8 cellular contexts compared by ENCODE assay signal in genomic region chr17:37742114-37742761, GRCh38. TPM values are rescaled to one million over a fixed set of nuclear protein-coding genes. Genes with fewer than 3 reads are reported as not detected.
DNase-seq lines count a peak whose midpoint lies in the region; ATAC-seq, FAIRE-seq and TF ChIP-seq lines count a peak whose summit lies in the region.

No MANE protein-coding gene starts in this region.

- H2AFZ ChIP-seq in GM12878 (ENCODE audit: control insufficient read depth, low read depth, low read length), result no peak overlapping the region; the same call in 1 of the 2 replicates

- no peak for DNase-seq in AG04449 (ENCODE audit: low read depth, low spot score)
- peak in 1 of 2 experiments; percentile 9 for DNase-seq in HAP-1 (ENCODE audit: low spot score in 2 of 2)
- DNase-seq in GM12878 (ENCODE audit: low read depth, low spot score), result no peak
- no peak for DNase-seq in GDM1 (lab: John Stamatoyannopoulos, UW)
- no peak for DNase-seq in CD4-positive, alpha-beta T cell
- DNase-seq in activated gamma-delta T cell (lab: John Stamatoyannopoulos, UW), result no peak

- H3K79me2 ChIP-seq in GM12878 (ENCODE audit: control insufficient read depth, insufficient read depth, low read length), result no peaks in the 10 kb centered on the region; the same call in none of the 2 replicates

- H3K9me3 Mint-ChIP-seq in CD4-positive, alpha-beta T cell, result no peaks in the 10 kb centered on the region

- POLR2A ChIA-PET in AG04449 (lab: Yijun Ruan, JAX) (no interaction called here), GM12878 (lab: Charles Lee) (interaction anchor here (0.8 to 1.3 kb wide), 3 partner anchors 9 to 34 kb away, joined by 3 read pairs; no protein-coding TSS in a partner anchor)
- POLR2A ChIA-PET in CD4-positive, alpha-beta T cell (lab: Charles Lee), result no interaction called here

- no peak for TF ChIP-seq RAD21 in GM12878 (IDR thresholded peaks at IDR 0.05; ENCODE audit: insufficient read depth, low read depth, low read length)

- no peak for ATAC-seq in GM12878
- ATAC-seq in GM18858 (IDR thresholded peaks at IDR 0.05; ENCODE audit: unreplicated experiment), result no peak
- no peak for ATAC-seq in CD4-positive, alpha-beta T cell (ENCODE audit: poor library complexity)

- peaks cover 8% of the 10 kb centered on the region for H3K4me1 ChIP-seq in HAP-1
- H3K4me1 ChIP-seq in GM12878 (ENCODE audit: control insufficient read depth, insufficient read depth, low read length), result peaks cover 42% of the 10 kb centered on the region
- peaks cover 33% of the 10 kb centered on the region for H3K4me1 ChIP-seq in mesodermal cell (ENCODE audit: control insufficient read depth, insufficient read depth, low read length, poor library complexity, severe bottlenecking)

- intact Hi-C loops in GM12878 (cut with micrococcal nuclease; ENCODE audit: unreplicated experiment), result no loop called here
- intact Hi-C loops in CD4-positive, alpha-beta T cell (cut with DNase I, micrococcal nuclease), result no loop called here

- no peak for TF ChIP-seq EP300 in GM12878 (IDR thresholded peaks at IDR 0.05; ENCODE audit: borderline replicate concordance in 1 of 2, control insufficient read depth in 1 of 2, low read depth in 2 of 2, low read length in 2 of 2)

- RAD21 ChIA-PET in GM12878 (lab: Charles Lee; ENCODE audit: unreplicated experiment), result interaction anchor here (1.6 to 3.1 kb wide), 2 partner anchors 29 to 32 kb away, joined by 6 to 26 read pairs; no protein-coding TSS in a partner anchor

- no peak for FAIRE-seq in GM12878 (lab: Jason Lieb, UNC)

- peaks cover 22% of the 10 kb centered on the region for H3K4me1 Mint-ChIP-seq in CD4-positive, alpha-beta T cell (ENCODE audit: low read depth)

- H3K9me3 ChIP-seq in HAP-1, result no peaks in the 10 kb centered on the region
- no peaks in the 10 kb centered on the region for H3K9me3 ChIP-seq in GM12878 (replicated peaks; ENCODE audit: control insufficient read depth, insufficient read depth, low read length)
- H3K9me3 ChIP-seq in mesodermal cell (ENCODE audit: control insufficient read depth, low read length), result no peaks in the 10 kb centered on the region
- no peaks in the 10 kb centered on the region for H3K9me3 ChIP-seq in CD4-positive, alpha-beta T cell (ENCODE audit: control insufficient read depth, low read length)

- no TSS peak for BruUV-seq in GM12878 (replicated peaks; lab: Mats Ljungman, UMichigan)

- 5% methylated on average over 48 of the region's 52 CpGs for WGBS in GM12878 (ENCODE audit: insufficient coverage, insufficient replicate concordance, low lambda C conversion rate, missing lambda C conversion rate)
- WGBS in mesodermal cell (ENCODE audit: insufficient coverage in 2 of 2), 2 experiments, result 0 to 1% methylated on average over 31 to 42 of the region's 52 CpGs

- H4K20me1 ChIP-seq in GM12878 (ENCODE audit: control insufficient read depth, insufficient read depth), result no peaks in the 10 kb centered on the region

- H3K4me3 ChIP-seq in AG04449 (ENCODE audit: low read depth, low read length) (peak overlapping the region; percentile 43), HAP-1 (peak overlapping the region; percentile 21), GM12878 (peak overlapping the region; percentile 61), mesodermal cell (ENCODE audit: extremely low read depth, insufficient read depth, low read length, poor library complexity, severe bottlenecking) (peak overlapping the region; percentile 23)

- in situ Hi-C loops in HAP-1 (cut with MboI; ENCODE audit: low sequenced_read_pairs), result no loop called here
- in situ Hi-C loops in GM12878 (cut with MboI), result no loop called here

- H3K9ac ChIP-seq in GM12878 (ENCODE audit: control insufficient read depth, insufficient read depth, low read length), result peak overlapping the region; percentile 35

- peak overlapping the region; percentile 75 for H3K4me2 ChIP-seq in GM12878 (ENCODE audit: control insufficient read depth, insufficient read depth)

- H3K36me3 Mint-ChIP-seq in CD4-positive, alpha-beta T cell (ENCODE audit: low read depth), result no peaks in the 10 kb centered on the region

- no peak overlapping the region for H3K4me3 Mint-ChIP-seq in CD4-positive, alpha-beta T cell

- SMC1A ChIA-PET in GM12878 (lab: Charles Lee; ENCODE audit: uncharacterized antibody, unreplicated experiment), result interaction anchor here (3.4 kb wide), 1 partner anchor 28 kb away, joined by 22 read pairs; no protein-coding TSS in a partner anchor

- no peak overlapping the region for H3K27ac ChIP-seq in GM12878 (ENCODE audit: control insufficient read depth, insufficient read depth)
- H3K27ac ChIP-seq in mesodermal cell (ENCODE audit: low read depth, low read length, severe bottlenecking), result no peak overlapping the region
- no peak overlapping the region for H3K27ac ChIP-seq in CD4-positive, alpha-beta T cell (ENCODE audit: low read depth, low read length)

- no peak for TF ChIP-seq POLR2A in GM12878 (IDR thresholded peaks at IDR 0.05; ENCODE audit: low read depth, low read length)

- no peaks in the 10 kb centered on the region for H3K36me3 ChIP-seq in HAP-1 (replicated peaks)
- H3K36me3 ChIP-seq in GM12878 (ENCODE audit: control insufficient read depth in 2 of 2, insufficient read depth in 2 of 2, low read length in 1 of 2), result peaks cover 0 to 5% of the 10 kb centered on the region in 2 experiments; a peak in 2 of 4 replicates
- H3K36me3 ChIP-seq in mesodermal cell (ENCODE audit: control insufficient read depth, insufficient read depth, low read length), result no peaks in the 10 kb centered on the region

- TF ChIP-seq CTCF in AG04449 (IDR thresholded peaks at IDR 0.05; ENCODE audit: insufficient read depth, low read length, missing control alignments), result no peak
- no peak for TF ChIP-seq CTCF in GM12878 (IDR thresholded peaks at IDR 0.05 in 2 of 3, conservative IDR thresholded peaks at IDR 0.05 in 1 of 3; ENCODE audit: control insufficient read depth in 2 of 3, extremely low read depth in 1 of 3, insufficient read depth in 1 of 3, low read depth in 3 of 3, low read length in 3 of 3)
- no peak for TF ChIP-seq CTCF in CD4-positive, alpha-beta T cell (IDR thresholded peaks at IDR 0.05)

- H3K27me3 ChIP-seq in HAP-1 (ENCODE audit: low read depth) (peaks cover 73% of the 10 kb centered on the region), GM12878 (replicated peaks in 1 of 2; ENCODE audit: control insufficient read depth in 2 of 2, insufficient read depth in 2 of 2, low read length in 1 of 2) (peaks cover 0 to 22% of the 10 kb centered on the region in 2 experiments; a peak in 2 of 4 replicates)
- H3K27me3 ChIP-seq in CD4-positive, alpha-beta T cell (ENCODE audit: control insufficient read depth, insufficient read depth, low read length), result peaks cover 91% of the 10 kb centered on the region

- CTCF ChIA-PET in AG04449 (lab: Yijun Ruan, JAX), result no interaction called here
- CTCF ChIA-PET in GM12878 (lab: Yijun Ruan, JAX), result interaction anchor here (0.9 kb wide), 1 partner anchor 28 kb away, joined by 3 read pairs; no protein-coding TSS in a partner anchor
- CTCF ChIA-PET in CD4-positive, alpha-beta T cell (lab: Charles Lee), result no interaction called here

- H3K27ac Mint-ChIP-seq in CD4-positive, alpha-beta T cell, result no peak overlapping the region

- peaks cover 91% of the 10 kb centered on the region for H3K27me3 Mint-ChIP-seq in CD4-positive, alpha-beta T cell

TF ChIP-seq in GM12878, 131 proteins besides CTCF, POLR2A, EP300 and RAD21 (continues in another document):
- TF ChIP-seq E4F1 (IDR thresholded peaks at IDR 0.05; ENCODE audit: borderline replicate concordance, partially characterized antibody), result no peak
- no peak for TF ChIP-seq BHLHE40 (IDR thresholded peaks at IDR 0.05; ENCODE audit: borderline replicate concordance in 1 of 2, low read depth in 2 of 2, low read length in 1 of 2)
- peak; percentile 46; the same call in 1 of the 2 replicates for TF ChIP-seq GATAD2B (conservative IDR thresholded peaks at IDR 0.05; ENCODE audit: low read depth)
- TF ChIP-seq CBX3 (IDR thresholded peaks at IDR 0.05; ENCODE audit: borderline replicate concordance, low read depth), result no peak
- TF ChIP-seq IKZF1 (conservative IDR thresholded peaks at IDR 0.05), result peak; percentile 43; the same call in 1 of the 2 replicates
- TF ChIP-seq EGR1 (IDR thresholded peaks at IDR 0.05; ENCODE audit: borderline replicate concordance in 1 of 2, low read depth in 2 of 2, low read length in 2 of 2), result no peak

RNA-seq across cellular contexts. Expression of gene HNF1B, which starts 2.6 kb away (rescaled TPM):
- 6.5 and 7.0 TPM in 2 replicates for total RNA-seq in GM12878 (2013; cell fraction: nucleolus; rRNA removed)
- total RNA-seq in GM12878 (2014; rRNA removed), result 0.82 and 0.96 TPM in 2 replicates
- total RNA-seq in GM12878 (2014; rRNA removed; fragmentation: Illumina TruSeq; extraction: Trizol), result 0.76 and 0.78 TPM in 2 replicates
- 2.6 and 2.7 TPM in 2 replicates for total RNA-seq in GM12878 (2021)
- polyA plus RNA-seq in GM12878 (2011; ENCODE audit: low read depth), result 1.2 TPM
- 7.3 and 12.7 TPM in 2 replicates for polyA plus RNA-seq in GM12878 (2011; rRNA removed)
- polyA plus RNA-seq in GM12878 (2011; cell fraction: cytosol; rRNA removed), result 24.6 and 26.0 TPM in 2 replicates
- polyA plus RNA-seq in GM12878 (2011; cell fraction: nucleus; rRNA removed), result 33.4 and 44.8 TPM in 2 replicates
- 1.6 and 2.2 TPM in 2 replicates for polyA plus RNA-seq in GM12878 (2012)
- 1.6 and 2.2 TPM in 2 replicates for polyA plus RNA-seq in GM12878 (2014; fragmentation: Illumina TruSeq; extraction: Trizol)
- under 1 TPM; 0.51 to 0.93 TPM for polyA plus RNA-seq in GM12878 (2014; fragmentation: Nextera tagmentation; extraction: Ambion mirVana)
- polyA plus RNA-seq in GM12878 (2014; rRNA removed), result 2.0 and 2.2 TPM in 2 replicates
- 1 to 10 TPM; 1.6 to 2.3 TPM for polyA plus RNA-seq in GM12878 (2016; fragmentation: Nextera tagmentation; extraction: Ambion mirVana)
- polyA minus RNA-seq in GM12878 (2011; rRNA and poly(A)+ RNA removed), result 16.3 and 30.9 TPM in 2 replicates
- polyA minus RNA-seq in GM12878 (2011; cell fraction: cytosol; rRNA and poly(A)+ RNA removed), result 8.2 and 9.0 TPM in 2 replicates
- polyA minus RNA-seq in GM12878 (2011; cell fraction: nucleus; rRNA and poly(A)+ RNA removed), result 21.3 and 36.1 TPM in 2 replicates
- polyA plus RNA-seq in mesodermal cell (2013, experiment 1 of 2), result 0.18 TPM
- polyA plus RNA-seq in mesodermal cell (2013, experiment 2 of 2), result 0.15 TPM
- total RNA-seq in CD4-positive, alpha-beta T cell, result not detected
